10 cellular contexts compared by ENCODE assay signal in genomic region chr10:5904227-5904626, GRCh38. TPM values are rescaled to one million over a fixed set of nuclear protein-coding genes. Genes with fewer than 3 reads are reported as not detected.
DNase-seq lines count a peak whose midpoint lies in the region; ATAC-seq and TF ChIP-seq lines count a peak whose summit lies in the region.
"Had no signal": no experiment of that assay in that cellular context is flagged by ENCODE, and none has a peak within 500 bp of the region (broad histone marks: within the 10 kb centered on the region; RNA-seq: fewer than 3 reads in every experiment).

No MANE protein-coding gene starts in this region.

- 71 to 78% (median 72%) methylated on average over 4 of the region's 4 CpGs for WGBS in psoas muscle, 3 donors

- intact Hi-C loops in left cardiac atrium (cut with DNase I) (no loop called here), psoas muscle (cut with DNase I) (no loop called here)

- peaks cover 4 to 24% of the 10 kb centered on the region in 2 donors for H3K36me3 ChIP-seq in psoas muscle (ENCODE audit: insufficient read depth in 1 of 2, low read depth in 1 of 2)

- H3K27me3 ChIP-seq in psoas muscle (ENCODE audit: insufficient read depth in 3 of 3, low read length in 2 of 3), result no peaks in the 10 kb centered on the region
- H3K27me3 ChIP-seq: Peyer's patch, sigmoid colon had no signal

- ATAC-seq in GM18858 (IDR thresholded peaks at IDR 0.05; ENCODE audit: unreplicated experiment) (peak; percentile 96), GM21390 (IDR thresholded peaks at IDR 0.05; ENCODE audit: unreplicated experiment) (peak; percentile 97), HG03159 (IDR thresholded peaks at IDR 0.05; ENCODE audit: unreplicated experiment) (peak; percentile 97), left cardiac atrium (peak; percentile 71 to 77), psoas muscle (no peak), esophagus mucosa (no peak)

- no peak for TF ChIP-seq CTCF in psoas muscle (IDR thresholded peaks at IDR 0.05)

- no peak overlapping the region for H3K4me3 ChIP-seq in psoas muscle
- H3K4me3 ChIP-seq: Peyer's patch, sigmoid colon had no signal

- no peak for DNase-seq in left cardiac atrium
- DNase-seq in superior temporal gyrus (ENCODE audit: extremely low spot score), result no peak
- no peak for DNase-seq in psoas muscle
- no peak for DNase-seq in DMS153 (lab: John Stamatoyannopoulos, UW)
- DNase-seq: sigmoid colon had no signal

- H3K4me1 ChIP-seq in psoas muscle, result peaks cover 7% of the 10 kb centered on the region
- H3K4me1 ChIP-seq: Peyer's patch had no signal

- H3K9me3 ChIP-seq in psoas muscle, result no peaks in the 10 kb centered on the region
- H3K9me3 ChIP-seq: Peyer's patch, sigmoid colon had no signal

- H3K27ac ChIP-seq in psoas muscle, result no peak overlapping the region
- H3K27ac ChIP-seq: Peyer's patch, sigmoid colon had no signal

RNA-seq across cellular contexts. Expression of gene FBH1, which starts 14.2 kb away (rescaled TPM):
- 10 to 100 TPM; 67.4 to 85.1 TPM for total RNA-seq in left cardiac atrium
- total RNA-seq in psoas muscle, result 10 to 100 TPM; 32.4 to 56.7 (median 39.9) TPM
- 10 to 100 TPM; 38.2 to 59.3 (median 54.4) TPM for polyA plus RNA-seq in psoas muscle
- total RNA-seq in esophagus mucosa, result 35.3 TPM

RNA-seq across cellular contexts. Expression of gene ANKRD16, which starts 14.5 kb away (rescaled TPM):
- total RNA-seq in left cardiac atrium, result 1 to 10 TPM; 2.8 to 4.2 TPM
- 1 to 10 TPM; 2.8 to 4.6 (median 3.2) TPM for total RNA-seq in psoas muscle
- polyA plus RNA-seq in psoas muscle, result 1 to 10 TPM; 3.5 to 4.3 (median 4.0) TPM
- total RNA-seq in esophagus mucosa, result 5.2 TPM

Comparison
In these comparisons a context has a peak if more than half of its experiments do, and no peak if none do; other contexts are left out.
1. ATAC-seq: peak in GM18858 (single experiment), GM21390 (single experiment), HG03159 (single experiment) and left cardiac atrium (2 of 2); none in psoas muscle (0 of 4) and esophagus mucosa (single experiment).